ENCODE assay signal across 18 cellular contexts in genomic region chr22:23140385-23140784, GRCh38. TPM values are rescaled to one million over a fixed set of nuclear protein-coding genes. Genes with fewer than 3 reads are reported as not detected.
A peak's percentile ranks its signal among the peaks of the same experiment; 100 is the strongest.
DNase-seq lines count a peak whose midpoint lies in the region; ATAC-seq and TF ChIP-seq lines count a peak whose summit lies in the region.
"Had no signal": no experiment of that assay in that cellular context is flagged by ENCODE, and none has a peak within 500 bp of the region (broad histone marks: within the 10 kb centered on the region; RNA-seq: fewer than 3 reads in every experiment).

No MANE protein-coding gene starts in this region.

- H3K9me3 Mint-ChIP-seq in natural killer cell, result no peaks in the 10 kb centered on the region
- H3K9me3 Mint-ChIP-seq in natural killer cell treated with Interleukin-12 subunit alpha and Interleukin-12 subunit beta and Interleukin-15 and Interleukin-18, amount 100 ng/mL, for 72 hours, result no peaks in the 10 kb centered on the region
- no peaks in the 10 kb centered on the region for H3K9me3 Mint-ChIP-seq in activated T-helper 17 cell treated with anti-CD3 and anti-CD28 coated beads, Interleukin-2, amount 50 U/mL, for 72 hours

- peaks cover 52 to 85% of the 10 kb centered on the region in 2 donors for H3K4me1 Mint-ChIP-seq in natural killer cell
- H3K4me1 Mint-ChIP-seq in natural killer cell treated with Interleukin-12 subunit alpha and Interleukin-12 subunit beta and Interleukin-15 and Interleukin-18, amount 100 ng/mL, for 72 hours (ENCODE audit: low read depth in 2 of 2), result peaks cover 56% of the 10 kb centered on the region in 2 donors
- peaks cover 13% of the 10 kb centered on the region for H3K4me1 Mint-ChIP-seq in activated T-helper 17 cell treated with anti-CD3 and anti-CD28 coated beads, Interleukin-2, amount 50 U/mL, for 72 hours

- no peak overlapping the region for H3K4me3 Mint-ChIP-seq in natural killer cell
- H3K4me3 Mint-ChIP-seq in natural killer cell treated with Interleukin-12 subunit alpha and Interleukin-12 subunit beta and Interleukin-15 and Interleukin-18, amount 100 ng/mL, for 72 hours, result no peak overlapping the region
- H3K4me3 Mint-ChIP-seq in activated T-helper 17 cell treated with anti-CD3 and anti-CD28 coated beads, Interleukin-2, amount 50 U/mL, for 72 hours, result peak overlapping the region; percentile 75

- H3K27me3 ChIP-seq in upper lobe of right lung, result no peaks in the 10 kb centered on the region
- peaks cover 0 to 13% (median 0%) of the 10 kb centered on the region in 9 donors for H3K27me3 ChIP-seq in heart left ventricle
- H3K27me3 ChIP-seq: Peyer's patch had no signal

- H3K36me3 ChIP-seq in KOPT-K1 (ENCODE audit: insufficient read depth, low read length) (no peaks in the 10 kb centered on the region), upper lobe of right lung (no peaks in the 10 kb centered on the region), heart left ventricle (no peaks in the 10 kb centered on the region)
- H3K36me3 ChIP-seq: Peyer's patch had no signal

- DNase-seq in natural killer cell, result no peak
- DNase-seq in natural killer cell treated with Interleukin-12 subunit alpha and Interleukin-12 subunit beta and Interleukin-15 and Interleukin-18, amount 100 ng/mL, for 72 hours (ENCODE audit: low spot score), result no peak
- DNase-seq in upper lobe of right lung, result no peak
- no peak for DNase-seq in heart left ventricle
- no peak for DNase-seq in islet precursor cell
- DNase-seq in stimulated activated CD4-positive, alpha-beta T cell treated with anti-CD3 and anti-CD28 coated beads, Interleukin-4, amount 100 ng/mL, for 24 hours, result no peak
- DNase-seq: AML-193, EL, HCEC 1CT, NCI-H1092 treated with DMSO at 0.1 percent for 48 hours, NCI-H1694, NCI-H446, Peyer's patch, Right ventricle myocardium superior had no signal

- no peak for TF ChIP-seq CTCF in natural killer cell (IDR thresholded peaks at IDR 0.05)
- TF ChIP-seq CTCF in upper lobe of right lung (IDR thresholded peaks at IDR 0.05), result no peak
- no peak for TF ChIP-seq CTCF in heart left ventricle (IDR thresholded peaks at IDR 0.05)

- no peak for ATAC-seq in natural killer cell
- ATAC-seq in natural killer cell treated with Interleukin-12 subunit alpha and Interleukin-12 subunit beta and Interleukin-15 and Interleukin-18, amount 100 ng/mL, for 72 hours, result no peak
- ATAC-seq in activated T-helper 17 cell treated with anti-CD3 and anti-CD28 coated beads, Interleukin-2, amount 50 U/mL, for 72 hours (replicated peaks), result no peak
- ATAC-seq in upper lobe of right lung, result no peak
- ATAC-seq in heart left ventricle, result no peak

- TF ChIP-seq POLR2A in heart left ventricle (IDR thresholded peaks at IDR 0.05), result no peak

- H3K9me3 ChIP-seq in KOPT-K1 (ENCODE audit: insufficient read depth, low read length, poor library complexity, severe bottlenecking) (no peaks in the 10 kb centered on the region), upper lobe of right lung (no peaks in the 10 kb centered on the region), heart left ventricle (no peaks in the 10 kb centered on the region)
- H3K9me3 ChIP-seq: Peyer's patch had no signal

- no peaks in the 10 kb centered on the region for H3K27me3 Mint-ChIP-seq in natural killer cell (ENCODE audit: low read depth in 2 of 2)
- H3K27me3 Mint-ChIP-seq in natural killer cell treated with Interleukin-12 subunit alpha and Interleukin-12 subunit beta and Interleukin-15 and Interleukin-18, amount 100 ng/mL, for 72 hours, result no peaks in the 10 kb centered on the region
- no peaks in the 10 kb centered on the region for H3K27me3 Mint-ChIP-seq in activated T-helper 17 cell treated with anti-CD3 and anti-CD28 coated beads, Interleukin-2, amount 50 U/mL, for 72 hours

- H3K4me1 ChIP-seq in upper lobe of right lung (peaks cover 17% of the 10 kb centered on the region), heart left ventricle (peaks cover 0 to 49% (median 22%) of the 10 kb centered on the region in 12 donors)

- H3K4me3 ChIP-seq in upper lobe of right lung (no peak overlapping the region), heart left ventricle (no peak overlapping the region)
- H3K4me3 ChIP-seq: Peyer's patch had no signal

- H3K27ac Mint-ChIP-seq in natural killer cell, result peak overlapping the region; percentile 94 to 96
- no peak overlapping the region for H3K27ac Mint-ChIP-seq in natural killer cell treated with Interleukin-12 subunit alpha and Interleukin-12 subunit beta and Interleukin-15 and Interleukin-18, amount 100 ng/mL, for 72 hours
- H3K27ac Mint-ChIP-seq in activated T-helper 17 cell treated with anti-CD3 and anti-CD28 coated beads, Interleukin-2, amount 50 U/mL, for 72 hours, result peak overlapping the region; percentile 93

- H3K27ac ChIP-seq in KOPT-K1 (ENCODE audit: low read depth, low read length, poor library complexity, severe bottlenecking) (peak overlapping the region; percentile 40), upper lobe of right lung (no peak overlapping the region), heart left ventricle (no peak overlapping the region)
- H3K27ac ChIP-seq: Peyer's patch had no signal

- H3K36me3 Mint-ChIP-seq in natural killer cell, result no peaks in the 10 kb centered on the region
- H3K36me3 Mint-ChIP-seq in natural killer cell treated with Interleukin-12 subunit alpha and Interleukin-12 subunit beta and Interleukin-15 and Interleukin-18, amount 100 ng/mL, for 72 hours, result no peaks in the 10 kb centered on the region
- no peaks in the 10 kb centered on the region for H3K36me3 Mint-ChIP-seq in activated T-helper 17 cell treated with anti-CD3 and anti-CD28 coated beads, Interleukin-2, amount 50 U/mL, for 72 hours (ENCODE audit: low read depth)

- intact Hi-C loops in natural killer cell (cut with micrococcal nuclease) (no loop called here), upper lobe of right lung (cut with DNase I) (no loop called here), heart left ventricle (cut with DNase I) (no loop called here)

RNA-seq across cellular contexts. Expression of gene RSPH14, which starts 1.4 kb away (rescaled TPM):
- total RNA-seq in natural killer cell (1 to 10 TPM; 1.4 to 4.9 (median 1.4) TPM), upper lobe of right lung (not detected), heart left ventricle (not detected)
- total RNA-seq in natural killer cell treated with Interleukin-12 subunit alpha and Interleukin-12 subunit beta and Interleukin-15 and Interleukin-18, amount 100 ng/mL, for 72 hours, result not detected
- total RNA-seq in activated T-helper 17 cell treated with anti-CD3 and anti-CD28 coated beads, Interleukin-2, amount 50 U/mL, for 72 hours, result not detected
- polyA plus RNA-seq in heart left ventricle, result not detected
- total RNA-seq: HT1080, M059J, Peyer's patch, Right ventricle myocardium superior had no signal

RNA-seq across cellular contexts. Expression of gene RAB36, which starts 4.9 kb away (rescaled TPM):
- total RNA-seq in natural killer cell (1 to 10 TPM; 1.7 to 2.9 (median 2.6) TPM), upper lobe of right lung (3.8 TPM), heart left ventricle (1 to 10 TPM in 2 of 9 donors, under 1 TPM in 7; 0.25 to 3.2 (median 0.54) TPM)
- 1 to 10 TPM; 2.1 to 2.7 TPM for total RNA-seq in natural killer cell treated with Interleukin-12 subunit alpha and Interleukin-12 subunit beta and Interleukin-15 and Interleukin-18, amount 100 ng/mL, for 72 hours
- under 1 TPM; 0.61 to 0.80 TPM for total RNA-seq in activated T-helper 17 cell treated with anti-CD3 and anti-CD28 coated beads, Interleukin-2, amount 50 U/mL, for 72 hours
- under 1 TPM; 0.11 to 0.55 TPM for polyA plus RNA-seq in heart left ventricle

RNA-seq across cellular contexts. Expression of gene BCR, which starts 39.9 kb away (rescaled TPM):
- total RNA-seq in natural killer cell, result 100 to 1,000 TPM; 166 to 186 (median 167) TPM
- total RNA-seq in natural killer cell treated with Interleukin-12 subunit alpha and Interleukin-12 subunit beta and Interleukin-15 and Interleukin-18, amount 100 ng/mL, for 72 hours, result 10 to 100 TPM; 55.4 to 65.8 TPM
- total RNA-seq in activated T-helper 17 cell treated with anti-CD3 and anti-CD28 coated beads, Interleukin-2, amount 50 U/mL, for 72 hours, result 10 to 100 TPM; 43.3 to 50.3 TPM
- 78.3 TPM for total RNA-seq in upper lobe of right lung
- total RNA-seq in heart left ventricle, result 10 to 100 TPM; 24.0 to 51.1 (median 29.3) TPM
- 10 to 100 TPM; 12.6 to 22.4 TPM for polyA plus RNA-seq in heart left ventricle

Comparison
In these comparisons a context has a peak if more than half of its experiments do, and no peak if none do; other contexts are left out.
1. H3K27ac Mint-ChIP-seq: peak in natural killer cell (2 of 2) and activated T-helper 17 cell treated with anti-CD3 and anti-CD28 coated beads, Interleukin-2, amount 50 U/mL, for 72 hours (single experiment); none in natural killer cell treated with Interleukin-12 subunit alpha and Interleukin-12 subunit beta and Interleukin-15 and Interleukin-18, amount 100 ng/mL, for 72 hours (0 of 2).